Comparison of ENCODE assay signal across 1 cellular context in the genomic region with DNA sequence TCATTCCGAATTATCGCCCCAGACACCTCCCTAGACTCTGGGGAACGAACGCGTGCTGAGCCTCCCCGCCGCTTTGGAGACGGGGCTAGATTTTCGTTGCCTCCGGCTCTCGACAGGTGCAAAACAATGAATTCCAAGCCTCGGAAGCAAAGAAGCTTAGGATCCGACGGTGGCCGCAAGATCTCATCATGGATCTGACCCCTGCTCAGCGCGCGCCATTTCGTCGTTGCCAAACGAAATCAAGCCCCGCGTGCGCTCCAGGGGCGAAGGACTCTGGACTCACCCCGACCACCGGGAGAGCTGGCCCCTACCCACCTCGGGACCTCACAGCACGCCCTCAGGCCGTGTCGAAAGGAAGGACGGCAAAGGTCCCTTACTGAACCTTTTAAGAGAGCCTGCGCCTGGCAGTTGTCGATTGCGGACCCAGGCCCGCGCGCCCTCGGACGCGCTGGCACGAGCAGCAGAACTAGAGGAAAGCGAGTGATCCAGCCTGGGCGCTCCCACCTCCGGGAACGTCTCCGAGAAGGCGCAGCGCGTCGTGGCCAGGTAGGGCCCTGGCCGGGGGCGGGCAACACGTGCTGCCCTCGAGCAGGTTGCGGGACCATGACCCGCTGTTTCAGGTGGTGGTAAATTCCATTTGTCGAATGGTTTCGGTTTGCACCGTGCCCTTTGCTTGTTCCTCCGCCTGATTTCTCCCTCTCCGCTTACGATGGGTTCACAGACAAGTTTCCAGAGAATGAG.
TF ChIP-seq lines count a peak whose summit lies in the region.

No MANE protein-coding gene starts in this region.

TF ChIP-seq in liver, 16 proteins besides CTCF, POLR2A, EP300 and RAD21 (continued from another document):
- TF ChIP-seq GABPA (IDR thresholded peaks at IDR 0.05 in 1 of 2, conservative IDR thresholded peaks at IDR 0.05 in 1 of 2) = no peak
- TF ChIP-seq NR2F2 (IDR thresholded peaks at IDR 0.05) = no peak
- no peak for TF ChIP-seq SP1 (IDR thresholded peaks at IDR 0.05)
- no peak for TF ChIP-seq YY1 (IDR thresholded peaks at IDR 0.05)
- no peak for TF ChIP-seq HNF4A (conservative IDR thresholded peaks at IDR 0.05)
- TF ChIP-seq TAF1 (conservative IDR thresholded peaks at IDR 0.05) = no peak
- TF ChIP-seq, protein P1, sequence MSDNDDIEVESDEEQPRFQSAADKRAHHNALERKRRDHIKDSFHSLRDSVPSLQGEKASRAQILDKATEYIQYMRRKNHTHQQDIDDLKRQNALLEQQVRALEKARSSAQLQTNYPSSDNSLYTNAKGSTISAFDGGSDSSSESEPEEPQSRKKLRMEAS (IDR thresholded peaks at IDR 0.05) = no peak
- no peak for TF ChIP-seq HNF4G (IDR thresholded peaks at IDR 0.05)
- TF ChIP-seq EGR1 (IDR thresholded peaks at IDR 0.05; ENCODE audit: low read depth in 2 of 2) = no peak
- TF ChIP-seq FOXA1 (IDR thresholded peaks at IDR 0.05) = no peak
TF ChIP-seq in liver: peak in this region for 0.
